In genomic region chr3:142033292-142033691, GRCh38 we compare ENCODE assay signal across 29 cellular contexts.
"Had no signal": no experiment of that assay in that cellular context is flagged by ENCODE, and none has a peak within 500 bp of the region (broad histone marks: within the 10 kb centered on the region; RNA-seq: fewer than 3 reads in every experiment).

No MANE protein-coding gene starts in this region.

- H3K27ac ChIP-seq: stomach, suprapubic skin, testis, thoracic aorta, thyroid gland, tibial artery, tibial nerve, transverse colon, upper lobe of left lung, upper lobe of right lung, uterus, vagina had no signal

- H3K4me1 ChIP-seq: upper lobe of right lung, uterus had no signal

- H3K36me3 ChIP-seq: stomach, suprapubic skin, thoracic aorta, thyroid gland, tibial artery, tibial nerve, transverse colon, upper lobe of left lung, upper lobe of right lung, uterus, vagina had no signal

- DNase-seq: stimulated activated CD4-positive, alpha-beta T cell treated with anti-CD3 and anti-CD28 coated beads, Interleukin-2, amount 100 ng/mL, for 48 hours; stimulated activated CD4-positive, alpha-beta T cell treated with anti-CD3 and anti-CD28 coated beads, Interleukin-4, amount 100 ng/mL, for 1 hour; stimulated activated CD4-positive, alpha-beta T cell treated with anti-CD3 and anti-CD28 coated beads, Interleukin-4, amount 100 ng/mL, for 24 hours; stimulated activated CD4-positive, alpha-beta T cell treated with anti-CD3 and anti-CD28 coated beads, Interleukin-4, amount 100 ng/mL, for 4 hours; stimulated activated CD8-positive, alpha-beta memory T cell treated with anti-CD3 and anti-CD28 coated beads, Interleukin-4, amount 100 ng/mL, for 48 hours; stimulated activated naive B cell treated with anti-CD40 and anti-IgM and Interleukin-4, amounts not matched to agents 10 μg/mL and 1 μg/mL and 100 μg/mL, for 72 hours; stimulated activated naive CD4-positive, alpha-beta T cell; stimulated activated naive CD4-positive, alpha-beta T cell treated with Interleukin-2 at 50 U/mL for 16 hours; stimulated activated naive CD8-positive, alpha-beta T cell treated with anti-CD3 and anti-CD28 coated beads, Interleukin-15, amount 100 ng/mL, for 72 hours; stimulated activated naive CD8-positive, alpha-beta T cell treated with anti-CD3 and anti-CD28 coated beads, Interleukin-15, Interleukin-2, amounts not matched to agents 100 U/mL and 50 U/mL, for 24 hours; stomach; substantia nigra; testis; thyroid gland; tibial artery; transverse colon; trophoblast cell; upper lobe of left lung; upper lobe of right lung; uterus had no signal

- H3K4me3 Mint-ChIP-seq: stimulated activated effector memory CD8-positive, alpha-beta T cell treated with anti-CD3 and anti-CD28 coated beads, Interleukin-12 subunit alpha, Interleukin-12 subunit beta, amount 100 ng/mL, for 72 hours; stimulated activated memory B cell treated with anti-CD40 and anti-IgM and Interleukin-4, amounts not matched to agents 10 μg/mL and 1 μg/mL and 100 μg/mL, for 72 hours; stimulated activated naive B cell treated with anti-CD40 and anti-IgM and Interleukin-4, amounts not matched to agents 10 μg/mL and 1 μg/mL and 100 μg/mL, for 72 hours; stimulated activated naive CD8-positive, alpha-beta T cell treated with anti-CD3 and anti-CD28 coated beads, Interleukin-15, amount 100 ng/mL, for 72 hours; stimulated activated naive CD8-positive, alpha-beta T cell treated with anti-CD3 and anti-CD28 coated beads, Interleukin-15, Interleukin-2, amounts not matched to agents 100 ng/mL and 50 ng/mL, for 24 hours; type B pancreatic cell had no signal

- H3K27me3 Mint-ChIP-seq: stimulated activated memory B cell treated with anti-CD40 and anti-IgM and Interleukin-4, amounts not matched to agents 10 μg/mL and 1 μg/mL and 100 μg/mL, for 72 hours; stimulated activated naive B cell treated with anti-CD40 and anti-IgM and Interleukin-4, amounts not matched to agents 10 μg/mL and 1 μg/mL and 100 μg/mL, for 72 hours; stimulated activated naive CD8-positive, alpha-beta T cell treated with anti-CD3 and anti-CD28 coated beads, Interleukin-15, amount 100 ng/mL, for 72 hours; stimulated activated naive CD8-positive, alpha-beta T cell treated with anti-CD3 and anti-CD28 coated beads, Interleukin-15, Interleukin-2, amounts not matched to agents 100 ng/mL and 50 ng/mL, for 24 hours; type B pancreatic cell had no signal

- H3K27ac Mint-ChIP-seq: stimulated activated effector memory CD8-positive, alpha-beta T cell treated with anti-CD3 and anti-CD28 coated beads, Interleukin-12 subunit alpha, Interleukin-12 subunit beta, amount 100 ng/mL, for 72 hours; stimulated activated memory B cell treated with anti-CD40 and anti-IgM and Interleukin-4, amounts not matched to agents 10 μg/mL and 1 μg/mL and 100 μg/mL, for 72 hours; stimulated activated naive B cell treated with anti-CD40 and anti-IgM and Interleukin-4, amounts not matched to agents 10 μg/mL and 1 μg/mL and 100 μg/mL, for 72 hours; stimulated activated naive CD8-positive, alpha-beta T cell treated with anti-CD3 and anti-CD28 coated beads, Interleukin-15, Interleukin-2, amounts not matched to agents 100 ng/mL and 50 ng/mL, for 24 hours; type B pancreatic cell had no signal

- ATAC-seq: stimulated activated effector memory CD8-positive, alpha-beta T cell treated with anti-CD3 and anti-CD28 coated beads, Interleukin-12 subunit alpha, Interleukin-12 subunit beta, amount 100 ng/mL, for 72 hours; stimulated activated memory B cell treated with anti-CD40 and anti-IgM and Interleukin-4, amounts not matched to agents 10 μg/mL and 1 μg/mL and 100 μg/mL, for 72 hours; stimulated activated naive B cell treated with anti-CD40 and anti-IgM and Interleukin-4, amounts not matched to agents 10 μg/mL and 1 μg/mL and 100 μg/mL, for 72 hours; stimulated activated naive CD8-positive, alpha-beta T cell treated with anti-CD3 and anti-CD28 coated beads, Interleukin-15, amount 100 ng/mL, for 72 hours; stimulated activated naive CD8-positive, alpha-beta T cell treated with anti-CD3 and anti-CD28 coated beads, Interleukin-15, Interleukin-2, amounts not matched to agents 100 U/mL and 50 U/mL, for 24 hours; upper lobe of right lung had no signal

- H3K27me3 ChIP-seq: stomach, suprapubic skin, testis, thyroid gland, tibial artery, tibial nerve, transverse colon, upper lobe of left lung, upper lobe of right lung, uterus, vagina had no signal

- H3K9me3 ChIP-seq: stomach, suprapubic skin, testis, thoracic aorta, thyroid gland, tibial artery, tibial nerve, transverse colon, upper lobe of left lung, upper lobe of right lung, uterus, vagina had no signal

- FAIRE-seq: urothelium cell line had no signal

- H3K36me3 Mint-ChIP-seq: stimulated activated effector memory CD8-positive, alpha-beta T cell treated with anti-CD3 and anti-CD28 coated beads, Interleukin-12 subunit alpha, Interleukin-12 subunit beta, amount 100 ng/mL, for 72 hours; stimulated activated memory B cell treated with anti-CD40 and anti-IgM and Interleukin-4, amounts not matched to agents 10 μg/mL and 1 μg/mL and 100 μg/mL, for 72 hours; stimulated activated naive B cell treated with anti-CD40 and anti-IgM and Interleukin-4, amounts not matched to agents 10 μg/mL and 1 μg/mL and 100 μg/mL, for 72 hours; type B pancreatic cell had no signal

- H3K4me3 ChIP-seq: stomach, suprapubic skin, testis, thoracic aorta, thyroid gland, tibial artery, tibial nerve, transverse colon, upper lobe of left lung, upper lobe of right lung, uterus, vagina had no signal

- H3K9me3 Mint-ChIP-seq: stimulated activated effector memory CD8-positive, alpha-beta T cell treated with anti-CD3 and anti-CD28 coated beads, Interleukin-12 subunit alpha, Interleukin-12 subunit beta, amount 100 ng/mL, for 72 hours; stimulated activated naive CD8-positive, alpha-beta T cell treated with anti-CD3 and anti-CD28 coated beads, Interleukin-15, amount 100 ng/mL, for 72 hours; stimulated activated naive CD8-positive, alpha-beta T cell treated with anti-CD3 and anti-CD28 coated beads, Interleukin-15, Interleukin-2, amounts not matched to agents 100 ng/mL and 50 ng/mL, for 24 hours; type B pancreatic cell had no signal
